In the genomic region with DNA sequence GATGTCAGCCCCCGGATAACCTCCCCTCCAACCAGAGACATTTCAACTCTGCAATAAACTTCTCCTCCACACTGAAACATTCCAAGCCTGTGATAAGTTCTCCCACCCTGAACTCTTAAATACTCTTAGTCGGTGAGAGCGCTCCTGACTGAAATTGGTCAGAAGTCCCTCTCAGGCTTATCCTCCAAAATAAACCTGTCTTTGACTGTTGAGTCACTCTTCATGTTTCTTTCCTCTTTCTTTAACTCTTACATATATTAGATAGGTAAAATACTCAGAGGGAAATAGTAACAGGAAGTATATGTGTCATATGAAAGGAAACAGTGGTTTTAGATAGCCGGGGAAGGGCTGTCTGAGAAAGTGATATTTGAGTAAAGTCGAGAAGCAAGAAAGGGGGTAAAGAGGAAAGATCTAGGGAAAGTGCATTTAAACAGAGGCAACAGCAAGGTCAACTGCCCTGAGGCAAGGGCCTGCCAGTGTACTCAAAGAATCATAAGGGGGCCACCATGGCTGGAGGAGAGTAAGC, we compare ENCODE assay signal across 21 cellular contexts. TPM values are rescaled to one million over a fixed set of nuclear protein-coding genes. Genes with fewer than 3 reads are reported as not detected.
DNase-seq lines count a peak whose midpoint lies in the region; ATAC-seq and TF ChIP-seq lines count a peak whose summit lies in the region.
"Had no signal": no experiment of that assay in that cellular context is flagged by ENCODE, and none has a peak within 500 bp of the region (broad histone marks: within the 10 kb centered on the region; RNA-seq: fewer than 3 reads in every experiment).

No MANE protein-coding gene starts in this region.

- peak in 1 of 3 donors; percentile 38 for ATAC-seq in natural killer cell
- ATAC-seq in natural killer cell treated with Interleukin-12 subunit alpha and Interleukin-12 subunit beta and Interleukin-15 and Interleukin-18, amount 100 ng/mL, for 72 hours = no peak
- peak; percentile 38 for ATAC-seq in activated T-helper 17 cell treated with anti-CD3 and anti-CD28 coated beads, Interleukin-2, amount 50 U/mL, for 72 hours (replicated peaks)
- peak; percentile 54 to 66 for ATAC-seq in stimulated activated naive B cell treated with anti-CD40 and anti-IgM and Interleukin-4, amounts not matched to agents 10 μg/mL and 1 μg/mL and 100 μg/mL, for 72 hours (replicated peaks)
- no peak for ATAC-seq in GM19467 (IDR thresholded peaks at IDR 0.05; ENCODE audit: unreplicated experiment)
- ATAC-seq: Panc1 had no signal

- peak overlapping the region; percentile 8 for H3K4me2 ChIP-seq in Loucy (ENCODE audit: low read depth, low read length, poor library complexity, severe bottlenecking)
- H3K4me2 ChIP-seq: KMS-11 had no signal

- H4K20me1 ChIP-seq in Loucy (ENCODE audit: insufficient read depth, low read length, poor library complexity, severe bottlenecking) = no peaks in the 10 kb centered on the region

- H3K9me3 Mint-ChIP-seq in natural killer cell = peaks cover 0 to 4% of the 10 kb centered on the region in 2 donors
- H3K9me3 Mint-ChIP-seq in natural killer cell treated with Interleukin-12 subunit alpha and Interleukin-12 subunit beta and Interleukin-15 and Interleukin-18, amount 100 ng/mL, for 72 hours = peaks cover 11% of the 10 kb centered on the region
- no peaks in the 10 kb centered on the region for H3K9me3 Mint-ChIP-seq in activated T-helper 17 cell treated with anti-CD3 and anti-CD28 coated beads, Interleukin-2, amount 50 U/mL, for 72 hours
- peaks cover 5 to 12% of the 10 kb centered on the region in 2 donors for H3K9me3 Mint-ChIP-seq in stimulated activated naive B cell treated with anti-CD40 and anti-IgM and Interleukin-4, amounts not matched to agents 10 μg/mL and 1 μg/mL and 100 μg/mL, for 72 hours

- no peaks in the 10 kb centered on the region for H3K36me3 ChIP-seq in Loucy (ENCODE audit: insufficient read depth, low read length)

- DNase-seq in natural killer cell (no peak), RKO (ENCODE audit: low spot score) (no peak), NCI-H2081 treated with DMSO at 0.1 percent for 48 hours (lab: John Stamatoyannopoulos, UW) (no peak)
- DNase-seq in natural killer cell treated with Interleukin-12 subunit alpha and Interleukin-12 subunit beta and Interleukin-15 and Interleukin-18, amount 100 ng/mL, for 72 hours (ENCODE audit: low spot score) = no peak
- no peak for DNase-seq in stimulated activated naive B cell treated with anti-CD40 and anti-IgM and Interleukin-4, amounts not matched to agents 10 μg/mL and 1 μg/mL and 100 μg/mL, for 72 hours
- DNase-seq: AML-193, H9, NCI-H1048, NCI-H1417 treated with DMSO at 0.1 percent for 48 hours, NCI-H187 treated with DMSO at 0.1 percent for 48 hours, NCI-H2227 treated with DMSO at 0.1 percent for 48 hours, NCI-H524, NCI-H774 had no signal

- intact Hi-C loops in natural killer cell (cut with micrococcal nuclease) = no loop called here

- H3K9me3 ChIP-seq in Loucy (ENCODE audit: insufficient read depth, low read depth, low read length) = peaks cover 14% of the 10 kb centered on the region; the same call in 1 of the 2 replicates

- H3K27me3 Mint-ChIP-seq in natural killer cell (ENCODE audit: low read depth in 2 of 2) = no peaks in the 10 kb centered on the region
- H3K27me3 Mint-ChIP-seq in natural killer cell treated with Interleukin-12 subunit alpha and Interleukin-12 subunit beta and Interleukin-15 and Interleukin-18, amount 100 ng/mL, for 72 hours = peaks cover 0 to 15% of the 10 kb centered on the region in 2 donors
- H3K27me3 Mint-ChIP-seq in activated T-helper 17 cell treated with anti-CD3 and anti-CD28 coated beads, Interleukin-2, amount 50 U/mL, for 72 hours = peaks cover 9% of the 10 kb centered on the region
- peaks cover 0 to 7% of the 10 kb centered on the region in 2 donors for H3K27me3 Mint-ChIP-seq in stimulated activated naive B cell treated with anti-CD40 and anti-IgM and Interleukin-4, amounts not matched to agents 10 μg/mL and 1 μg/mL and 100 μg/mL, for 72 hours

- H3K4me1 Mint-ChIP-seq in natural killer cell = peaks cover 12 to 18% of the 10 kb centered on the region in 2 donors
- H3K4me1 Mint-ChIP-seq in natural killer cell treated with Interleukin-12 subunit alpha and Interleukin-12 subunit beta and Interleukin-15 and Interleukin-18, amount 100 ng/mL, for 72 hours (ENCODE audit: low read depth in 2 of 2) = peaks cover 10 to 13% of the 10 kb centered on the region in 2 donors
- H3K4me1 Mint-ChIP-seq in activated T-helper 17 cell treated with anti-CD3 and anti-CD28 coated beads, Interleukin-2, amount 50 U/mL, for 72 hours = peaks cover 9% of the 10 kb centered on the region
- H3K4me1 Mint-ChIP-seq in stimulated activated naive B cell treated with anti-CD40 and anti-IgM and Interleukin-4, amounts not matched to agents 10 μg/mL and 1 μg/mL and 100 μg/mL, for 72 hours = peaks cover 11 to 14% of the 10 kb centered on the region in 2 donors

- no peaks in the 10 kb centered on the region for H3K79me2 ChIP-seq in Loucy (ENCODE audit: insufficient read depth, low read length)

- peak overlapping the region; percentile 1 for H3K4me3 Mint-ChIP-seq in natural killer cell
- H3K4me3 Mint-ChIP-seq in natural killer cell treated with Interleukin-12 subunit alpha and Interleukin-12 subunit beta and Interleukin-15 and Interleukin-18, amount 100 ng/mL, for 72 hours = no peak overlapping the region
- no peak overlapping the region for H3K4me3 Mint-ChIP-seq in activated T-helper 17 cell treated with anti-CD3 and anti-CD28 coated beads, Interleukin-2, amount 50 U/mL, for 72 hours
- no peak overlapping the region for H3K4me3 Mint-ChIP-seq in stimulated activated naive B cell treated with anti-CD40 and anti-IgM and Interleukin-4, amounts not matched to agents 10 μg/mL and 1 μg/mL and 100 μg/mL, for 72 hours
- H3K4me3 Mint-ChIP-seq: CD14-positive monocyte, H9 had no signal

- H3K27me3 ChIP-seq in Loucy (ENCODE audit: insufficient read depth, low read length, poor library complexity, severe bottlenecking) = no peaks in the 10 kb centered on the region

- no peaks in the 10 kb centered on the region for H3F3A ChIP-seq in Loucy (ENCODE audit: low read depth)

- peaks cover 23% of the 10 kb centered on the region for H3K4me1 ChIP-seq in Loucy (ENCODE audit: insufficient read depth, low read length, poor library complexity, severe bottlenecking)

- H3K9me2 ChIP-seq in Loucy (replicated peaks; ENCODE audit: low read depth, low read length) = no peaks in the 10 kb centered on the region

- no peak overlapping the region for H3K4me3 ChIP-seq in Loucy (ENCODE audit: low read length, poor library complexity, severe bottlenecking)

- no peak overlapping the region for H3K9ac ChIP-seq in Loucy (ENCODE audit: low read depth, low read length, poor library complexity, severe bottlenecking)
- H3K9ac ChIP-seq: KMS-11 had no signal

- H2AFZ ChIP-seq in Loucy (ENCODE audit: low read length) = no peak overlapping the region

- H3K36me3 Mint-ChIP-seq in natural killer cell = no peaks in the 10 kb centered on the region
- no peaks in the 10 kb centered on the region for H3K36me3 Mint-ChIP-seq in natural killer cell treated with Interleukin-12 subunit alpha and Interleukin-12 subunit beta and Interleukin-15 and Interleukin-18, amount 100 ng/mL, for 72 hours
- H3K36me3 Mint-ChIP-seq in activated T-helper 17 cell treated with anti-CD3 and anti-CD28 coated beads, Interleukin-2, amount 50 U/mL, for 72 hours (ENCODE audit: low read depth) = no peaks in the 10 kb centered on the region
- H3K36me3 Mint-ChIP-seq in stimulated activated naive B cell treated with anti-CD40 and anti-IgM and Interleukin-4, amounts not matched to agents 10 μg/mL and 1 μg/mL and 100 μg/mL, for 72 hours = peaks cover 0 to 1% of the 10 kb centered on the region in 2 donors
- H3K36me3 Mint-ChIP-seq: CD14-positive monocyte had no signal

- H3K27ac Mint-ChIP-seq in natural killer cell = peak overlapping the region in 1 of 2 donors; percentile 6
- H3K27ac Mint-ChIP-seq in natural killer cell treated with Interleukin-12 subunit alpha and Interleukin-12 subunit beta and Interleukin-15 and Interleukin-18, amount 100 ng/mL, for 72 hours = no peak overlapping the region
- no peak overlapping the region for H3K27ac Mint-ChIP-seq in activated T-helper 17 cell treated with anti-CD3 and anti-CD28 coated beads, Interleukin-2, amount 50 U/mL, for 72 hours
- no peak overlapping the region for H3K27ac Mint-ChIP-seq in stimulated activated naive B cell treated with anti-CD40 and anti-IgM and Interleukin-4, amounts not matched to agents 10 μg/mL and 1 μg/mL and 100 μg/mL, for 72 hours
- H3K27ac Mint-ChIP-seq: CD14-positive monocyte, H9 had no signal

- TF ChIP-seq CTCF in natural killer cell (IDR thresholded peaks at IDR 0.05) (no peak), Loucy (conservative IDR thresholded peaks at IDR 0.05; ENCODE audit: low read length) (no peak)

RNA-seq across cellular contexts. Expression of a gene that starts 11.0 kb away (rescaled TPM):
- not detected for total RNA-seq in natural killer cell
- total RNA-seq in natural killer cell treated with Interleukin-12 subunit alpha and Interleukin-12 subunit beta and Interleukin-15 and Interleukin-18, amount 100 ng/mL, for 72 hours = not detected
- not detected for total RNA-seq in activated T-helper 17 cell treated with anti-CD3 and anti-CD28 coated beads, Interleukin-2, amount 50 U/mL, for 72 hours
- total RNA-seq: A172, H9, SK-MEL-5 had no signal

Comparison
In these comparisons a context has a peak if more than half of its experiments do, and no peak if none do; other contexts are left out.
1. ATAC-seq: peak in activated T-helper 17 cell treated with anti-CD3 and anti-CD28 coated beads, Interleukin-2, amount 50 U/mL, for 72 hours (single experiment) and stimulated activated naive B cell treated with anti-CD40 and anti-IgM and Interleukin-4, amounts not matched to agents 10 μg/mL and 1 μg/mL and 100 μg/mL, for 72 hours (2 of 2); none in natural killer cell treated with Interleukin-12 subunit alpha and Interleukin-12 subunit beta and Interleukin-15 and Interleukin-18, amount 100 ng/mL, for 72 hours (0 of 2) and GM19467 (single experiment).